Comparison of ENCODE assay signal across 2 cellular contexts in the genomic region with DNA sequence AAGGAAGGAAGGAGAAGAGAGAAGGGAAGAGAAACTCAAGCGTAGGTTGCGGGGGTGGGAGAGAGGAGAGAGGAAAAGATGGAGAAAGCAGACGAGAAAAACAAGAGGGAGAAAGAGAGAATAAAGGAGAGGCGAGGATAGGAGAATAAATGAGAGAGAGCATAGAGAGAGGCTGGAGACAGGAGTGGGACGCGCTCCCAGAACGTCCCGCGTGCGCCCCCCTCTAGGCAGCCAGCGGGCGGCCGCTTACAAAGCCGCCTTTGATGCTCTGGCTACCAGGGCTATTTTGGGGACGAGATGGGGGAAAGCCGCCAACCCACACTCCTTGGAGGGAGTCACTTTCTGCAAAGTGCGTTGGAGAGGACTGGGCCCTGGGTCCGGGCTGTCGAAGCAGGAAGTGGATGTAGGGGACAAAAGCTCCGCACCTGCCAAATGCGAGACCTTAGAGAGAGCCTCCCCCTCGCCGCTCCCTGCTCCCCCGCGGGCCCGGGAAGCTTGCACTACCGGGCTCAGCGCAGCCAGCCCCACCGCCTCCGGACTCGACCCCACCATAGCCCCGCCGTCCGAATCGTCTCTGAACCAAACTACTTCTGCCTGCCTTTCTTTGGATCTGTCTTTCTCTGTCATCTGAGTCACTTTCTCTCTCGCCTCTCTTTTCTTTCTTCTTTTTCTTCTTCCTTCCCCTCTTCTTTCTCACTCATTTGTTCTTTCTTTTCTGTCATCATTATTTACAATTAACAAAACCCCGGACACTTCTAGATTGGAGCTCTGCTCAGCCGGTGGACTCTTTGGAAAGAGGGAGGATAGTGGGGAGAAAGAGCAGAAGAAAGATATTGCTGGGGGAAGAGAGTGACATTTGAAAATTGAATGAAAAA.
TF ChIP-seq lines count a peak whose summit lies in the region.

No MANE protein-coding gene starts in this region.

TF ChIP-seq in GM12878, 131 proteins besides CTCF, POLR2A, EP300 and RAD21:
- TF ChIP-seq, protein P1, sequence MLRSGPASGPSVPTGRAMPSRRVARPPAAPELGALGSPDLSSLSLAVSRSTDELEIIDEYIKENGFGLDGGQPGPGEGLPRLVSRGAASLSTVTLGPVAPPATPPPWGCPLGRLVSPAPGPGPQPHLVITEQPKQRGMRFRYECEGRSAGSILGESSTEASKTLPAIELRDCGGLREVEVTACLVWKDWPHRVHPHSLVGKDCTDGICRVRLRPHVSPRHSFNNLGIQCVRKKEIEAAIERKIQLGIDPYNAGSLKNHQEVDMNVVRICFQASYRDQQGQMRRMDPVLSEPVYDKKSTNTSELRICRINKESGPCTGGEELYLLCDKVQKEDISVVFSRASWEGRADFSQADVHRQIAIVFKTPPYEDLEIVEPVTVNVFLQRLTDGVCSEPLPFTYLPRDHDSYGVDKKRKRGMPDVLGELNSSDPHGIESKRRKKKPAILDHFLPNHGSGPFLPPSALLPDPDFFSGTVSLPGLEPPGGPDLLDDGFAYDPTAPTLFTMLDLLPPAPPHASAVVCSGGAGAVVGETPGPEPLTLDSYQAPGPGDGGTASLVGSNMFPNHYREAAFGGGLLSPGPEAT (IDR thresholded peaks at IDR 0.05; ENCODE audit: low read depth) = peak; percentile 41; the same call in 1 of the 2 replicates
- TF ChIP-seq PRDM15 (CRISPR knock-in tag; IDR thresholded peaks at IDR 0.05) = no peak
- TF ChIP-seq NBN (IDR thresholded peaks at IDR 0.05) = peak; percentile 57; the same call in 1 of the 2 replicates
- TF ChIP-seq IKZF1 (conservative IDR thresholded peaks at IDR 0.05) = peak; percentile 59; the same call in 1 of the 2 replicates
- no peak for TF ChIP-seq STAT1 (conservative IDR thresholded peaks at IDR 0.05)
- no peak for TF ChIP-seq BRCA1 (IDR thresholded peaks at IDR 0.05; ENCODE audit: low read depth, low read length)
- no peak for TF ChIP-seq MEF2B (IDR thresholded peaks at IDR 0.05; ENCODE audit: partially characterized antibody, poor library complexity, severe bottlenecking)
- TF ChIP-seq GATAD2B (conservative IDR thresholded peaks at IDR 0.05; ENCODE audit: low read depth) = 0 out of 2 replicates have a peak, but pooled peaks have one; percentile 23
- TF ChIP-seq IKZF2 (IDR thresholded peaks at IDR 0.05) = peak in 1 of 2 experiments; percentile 58; a peak in 3 of 4 replicates
- TF ChIP-seq SMC3 (IDR thresholded peaks at IDR 0.05; ENCODE audit: borderline replicate concordance, low read length) = no peak
- TF ChIP-seq, protein P2, sequence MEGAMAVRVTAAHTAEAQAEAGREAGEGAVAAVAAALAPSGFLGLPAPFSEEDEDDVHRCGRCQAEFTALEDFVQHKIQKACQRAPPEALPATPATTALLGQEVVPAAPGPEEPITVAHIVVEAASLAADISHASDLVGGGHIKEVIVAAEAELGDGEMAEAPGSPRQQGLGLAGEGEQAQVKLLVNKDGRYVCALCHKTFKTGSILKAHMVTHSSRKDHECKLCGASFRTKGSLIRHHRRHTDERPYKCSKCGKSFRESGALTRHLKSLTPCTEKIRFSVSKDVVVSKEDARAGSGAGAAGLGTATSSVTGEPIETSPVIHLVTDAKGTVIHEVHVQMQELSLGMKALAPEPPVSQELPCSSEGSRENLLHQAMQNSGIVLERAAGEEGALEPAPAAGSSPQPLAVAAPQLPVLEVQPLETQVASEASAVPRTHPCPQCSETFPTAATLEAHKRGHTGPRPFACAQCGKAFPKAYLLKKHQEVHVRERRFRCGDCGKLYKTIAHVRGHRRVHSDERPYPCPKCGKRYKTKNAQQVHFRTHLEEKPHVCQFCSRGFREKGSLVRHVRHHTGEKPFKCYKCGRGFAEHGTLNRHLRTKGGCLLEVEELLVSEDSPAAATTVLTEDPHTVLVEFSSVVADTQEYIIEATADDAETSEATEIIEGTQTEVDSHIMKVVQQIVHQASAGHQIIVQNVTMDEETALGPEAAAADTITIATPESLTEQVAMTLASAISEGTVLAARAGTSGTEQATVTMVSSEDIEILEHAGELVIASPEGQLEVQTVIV (IDR thresholded peaks at IDR 0.05; ENCODE audit: borderline replicate concordance, partially characterized antibody) = no peak
- 0 out of 2 replicates have a peak, but pooled peaks have one; percentile 21 for TF ChIP-seq ATF7 (IDR thresholded peaks at IDR 0.05; ENCODE audit: low read depth)
- TF ChIP-seq EED (IDR thresholded peaks at IDR 0.05; ENCODE audit: low read depth) = peak; percentile 46; the same call in 1 of the 2 replicates
- TF ChIP-seq TARDBP (IDR thresholded peaks at IDR 0.05; ENCODE audit: borderline replicate concordance) = no peak
- no peak for TF ChIP-seq KLF5 (IDR thresholded peaks at IDR 0.05; ENCODE audit: partially characterized antibody)
- no peak for TF ChIP-seq KDM1A (IDR thresholded peaks at IDR 0.05; ENCODE audit: borderline replicate concordance)
- no peak for TF ChIP-seq DPF2 (IDR thresholded peaks at IDR 0.05)
- no peak for TF ChIP-seq YBX1 (IDR thresholded peaks at IDR 0.05)
- TF ChIP-seq, protein P3, sequence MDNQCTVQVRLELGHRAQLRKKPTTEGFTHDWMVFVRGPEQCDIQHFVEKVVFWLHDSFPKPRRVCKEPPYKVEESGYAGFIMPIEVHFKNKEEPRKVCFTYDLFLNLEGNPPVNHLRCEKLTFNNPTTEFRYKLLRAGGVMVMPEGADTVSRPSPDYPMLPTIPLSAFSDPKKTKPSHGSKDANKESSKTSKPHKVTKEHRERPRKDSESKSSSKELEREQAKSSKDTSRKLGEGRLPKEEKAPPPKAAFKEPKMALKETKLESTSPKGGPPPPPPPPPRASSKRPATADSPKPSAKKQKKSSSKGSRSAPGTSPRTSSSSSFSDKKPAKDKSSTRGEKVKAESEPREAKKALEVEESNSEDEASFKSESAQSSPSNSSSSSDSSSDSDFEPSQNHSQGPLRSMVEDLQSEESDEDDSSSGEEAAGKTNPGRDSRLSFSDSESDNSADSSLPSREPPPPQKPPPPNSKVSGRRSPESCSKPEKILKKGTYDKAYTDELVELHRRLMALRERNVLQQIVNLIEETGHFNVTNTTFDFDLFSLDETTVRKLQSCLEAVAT (IDR thresholded peaks at IDR 0.05) = peak; percentile 34; the same call in 1 of the 2 replicates
TF ChIP-seq in GM12878: peak in this region for 8.

TF ChIP-seq in neural cell, 6 proteins besides CTCF, POLR2A, EP300 and RAD21:
- no peak for TF ChIP-seq REST (IDR thresholded peaks at IDR 0.05; ENCODE audit: borderline replicate concordance)
- TF ChIP-seq MXI1 (conservative IDR thresholded peaks at IDR 0.05; ENCODE audit: poor library complexity, severe bottlenecking) = no peak
- TF ChIP-seq EZH2 (IDR thresholded peaks at IDR 0.05; ENCODE audit: borderline replicate concordance, insufficient read depth, low read length, poor library complexity, severe bottlenecking) = no peak
- TF ChIP-seq POLR2AphosphoS5 (IDR thresholded peaks at IDR 0.05) = no peak
- no peak for TF ChIP-seq TAF1 (IDR thresholded peaks at IDR 0.05; ENCODE audit: low read depth)
- TF ChIP-seq SMC3 (conservative IDR thresholded peaks at IDR 0.05; ENCODE audit: poor library complexity) = no peak
